In genomic region chr12:63862187-63863107, GRCh38 we compare ENCODE assay signal across 13 cellular contexts. TPM values are rescaled to one million over a fixed set of nuclear protein-coding genes. Genes with fewer than 3 reads are reported as not detected.
DNase-seq lines count a peak whose midpoint lies in the region; ATAC-seq, FAIRE-seq and TF ChIP-seq lines count a peak whose summit lies in the region.
"Had no signal": no experiment of that assay in that cellular context is flagged by ENCODE, and none has a peak within 500 bp of the region (broad histone marks: within the 10 kb centered on the region; RNA-seq: fewer than 3 reads in every experiment).

No MANE protein-coding gene starts in this region.

- no peak for TF ChIP-seq POLR2A in HepG2 (IDR thresholded peaks at IDR 0.05; ENCODE audit: insufficient read depth in 1 of 2, low read depth in 2 of 2, low read length in 2 of 2)

- no peaks in the 10 kb centered on the region for H4K20me1 ChIP-seq in HepG2 (ENCODE audit: insufficient read depth, low read length)

- H3K4me1 ChIP-seq in HepG2 (ENCODE audit: insufficient read depth, low read length): peaks cover 39% of the 10 kb centered on the region

- no peaks in the 10 kb centered on the region for H3K9me3 ChIP-seq in HepG2 (ENCODE audit: low read length)

- DNase-seq in SIG-M5 treated with dmso at 0.1 percent for 504 hours (lab: John Stamatoyannopoulos, UW; ENCODE audit: unreplicated experiment) (peak; percentile 60), SIG-M5 (lab: John Stamatoyannopoulos, UW) (no peak), T47D (ENCODE audit: low read depth in 1 of 2, low spot score in 1 of 2) (peak; percentile 40 to 96), HepG2 (ENCODE audit: low spot score) (peak; percentile 83), NCI-H748 (lab: John Stamatoyannopoulos, UW; ENCODE audit: unreplicated experiment) (no peak), glutamatergic neuron (no peak), NOMO-1 treated with DMSO at 0.1 percent for 48 hours (lab: John Stamatoyannopoulos, UW; ENCODE audit: unreplicated experiment) (no peak)
- no peak for DNase-seq in activated CD4-positive, alpha-beta T cell treated with anti-CD3 and anti-CD28 coated beads for 1 hour
- DNase-seq: dorsolateral prefrontal cortex, NCI-H2081, T-cell had no signal

- peak overlapping the region in 1 of 3 experiments; percentile 1; a peak in 1 of 6 replicates for H3K4me3 ChIP-seq in HepG2 (replicated peaks in 1 of 3; ENCODE audit: insufficient read depth in 1 of 3, low read depth in 2 of 3, low read length in 3 of 3)
- H3K4me3 ChIP-seq: dorsolateral prefrontal cortex had no signal

- peaks cover 2% of the 10 kb centered on the region for H3K9me3 Mint-ChIP-seq in glutamatergic neuron (ENCODE audit: unreplicated experiment)
- H3K9me3 Mint-ChIP-seq: activated T-helper 1 cell treated with anti-CD3 and anti-CD28 coated beads, Interleukin-12 subunit alpha, Interleukin-12 subunit beta, Interleukin-2, Interleukin-4 antibody, amounts not matched to agents 30 ng/mL and 10 ng/mL and 1 ng/mL, durations not matched to agents 14 hours and 24 hours and 36 hours; T-cell had no signal

- H3K27ac Mint-ChIP-seq in glutamatergic neuron (ENCODE audit: unreplicated experiment): no peak overlapping the region
- H3K27ac Mint-ChIP-seq: activated T-helper 1 cell treated with anti-CD3 and anti-CD28 coated beads, Interleukin-12 subunit alpha, Interleukin-12 subunit beta, Interleukin-2, Interleukin-4 antibody, amounts not matched to agents 30 ng/mL and 10 ng/mL and 1 ng/mL, durations not matched to agents 14 hours and 24 hours and 36 hours; T-cell had no signal

- in situ Hi-C loops in T47D (cut with HindIII; ENCODE audit: low pct_unique_long_range_greater_than_20kb, low sequenced_read_pairs): no loop called here
- in situ Hi-C loops in HepG2 (cut with HindIII; ENCODE audit: extremely low pct_ligation_motif_present, low pct_unique_long_range_greater_than_20kb): no loop called here

- no TSS peak for BruUV-seq in HepG2 (replicated peaks; lab: Mats Ljungman, UMichigan)

- H3K36me3 Mint-ChIP-seq in glutamatergic neuron (ENCODE audit: unreplicated experiment): no peaks in the 10 kb centered on the region
- H3K36me3 Mint-ChIP-seq: T-cell had no signal

- POLR2A ChIA-PET in HepG2 (lab: Yijun Ruan, JAX): interaction anchor here (0.7 to 2.9 kb wide), 3 partner anchors 27 to 104 kb away, joined by 3 to 11 read pairs (median 3); no protein-coding TSS in a partner anchor

- TF ChIP-seq CTCF in HepG2 (CRISPR knock-in tag; IDR thresholded peaks at IDR 0.05) (no peak), glutamatergic neuron (IDR thresholded peaks at IDR 0.05; ENCODE audit: partially characterized antibody, unreplicated experiment) (no peak)

- no peak for TF ChIP-seq RAD21 in HepG2 (CRISPR knock-in tag; IDR thresholded peaks at IDR 0.05)

- no peak overlapping the region for H3K9ac ChIP-seq in HepG2 (ENCODE audit: insufficient read depth, low read depth, low read length)

- intact Hi-C loops in HepG2 (cut with micrococcal nuclease; ENCODE audit: unreplicated experiment): no loop called here

- CTCF ChIA-PET in HepG2 (lab: Yijun Ruan, JAX; ENCODE audit: low intra/inter-chr PET ratio, low total read pairs): no interaction called here

- TF ChIP-seq EP300 in HepG2 (IDR thresholded peaks at IDR 0.05; ENCODE audit: low read depth in 2 of 2, low read length in 2 of 2) (no peak), HepG2 (CRISPR knock-in tag; IDR thresholded peaks at IDR 0.05; ENCODE audit: borderline replicate concordance) (peak; percentile 59; the same call in 1 of the 2 replicates)

- H3K27me3 Mint-ChIP-seq in glutamatergic neuron (ENCODE audit: unreplicated experiment): peaks cover 2% of the 10 kb centered on the region

- H3K27me3 ChIP-seq in HepG2 (ENCODE audit: control insufficient read depth in 1 of 2, insufficient read depth in 2 of 2, low read length in 2 of 2): no peaks in the 10 kb centered on the region
- H3K27me3 ChIP-seq: dorsolateral prefrontal cortex had no signal

- H3K4me2 ChIP-seq in HepG2 (ENCODE audit: low read depth, low read length): peak overlapping the region; percentile 36

- peaks cover 5% of the 10 kb centered on the region for H3K4me1 Mint-ChIP-seq in glutamatergic neuron (ENCODE audit: low read depth, unreplicated experiment)
- H3K4me1 Mint-ChIP-seq: T-cell had no signal

- ATAC-seq in HepG2: peak; percentile 86
- ATAC-seq: T-cell had no signal

- H3K36me3 ChIP-seq in HepG2 (replicated peaks in 1 of 2; ENCODE audit: control insufficient read depth in 1 of 2, insufficient read depth in 2 of 2, low read length in 2 of 2): no peaks in the 10 kb centered on the region

- peak; percentile 67 for FAIRE-seq in HepG2 (lab: Jason Lieb, UNC)
- FAIRE-seq: keratinocyte had no signal

- no peak overlapping the region for H3K4me3 Mint-ChIP-seq in glutamatergic neuron (ENCODE audit: unreplicated experiment)
- H3K4me3 Mint-ChIP-seq: activated T-helper 1 cell treated with anti-CD3 and anti-CD28 coated beads, Interleukin-12 subunit alpha, Interleukin-12 subunit beta, Interleukin-2, Interleukin-4 antibody, amounts not matched to agents 30 ng/mL and 10 ng/mL and 1 ng/mL, durations not matched to agents 14 hours and 24 hours and 36 hours; T-cell had no signal

- H2AFZ ChIP-seq in HepG2 (ENCODE audit: low read length): no peak overlapping the region

- H3K79me2 ChIP-seq in HepG2 (ENCODE audit: insufficient read depth, low read length): no peaks in the 10 kb centered on the region

- H3K27ac ChIP-seq in HepG2 (ENCODE audit: extremely low read length, insufficient read depth, low read length): peak overlapping the region; percentile 10
- H3K27ac ChIP-seq: dorsolateral prefrontal cortex had no signal

- WGBS in HepG2 (ENCODE audit: low lambda C conversion rate): 17% methylated on average over 7 of the region's 7 CpGs

TF ChIP-seq in HepG2, 621 proteins besides CTCF, POLR2A, EP300 and RAD21 (continues in another document):
- TF ChIP-seq SOX6 (IDR thresholded peaks at IDR 0.05) (no peak), SOX6 (CRISPR knock-in tag; IDR thresholded peaks at IDR 0.05) (peak; percentile 30; the same call in 1 of the 2 replicates), SMYD3 (CRISPR knock-in tag; IDR thresholded peaks at IDR 0.05) (no peak), ZMAT5 (CRISPR knock-in tag; IDR thresholded peaks at IDR 0.05; ENCODE audit: borderline replicate concordance, low read depth) (no peak), HDAC2 (CRISPR knock-in tag; IDR thresholded peaks at IDR 0.05) (peak; percentile 33), TEAD3 (CRISPR knock-in tag; optimal IDR thresholded peaks at IDR 0.05; ENCODE audit: borderline replicate concordance) (peak; percentile 83), ZNF256 (CRISPR knock-in tag; conservative IDR thresholded peaks at IDR 0.05) (no peak), CBX1 (IDR thresholded peaks at IDR 0.05; ENCODE audit: low read depth) (no peak), PHF21A (CRISPR knock-in tag; IDR thresholded peaks at IDR 0.05) (0 out of 2 replicates have a peak, but pooled peaks have one; percentile 14), POLR2G (IDR thresholded peaks at IDR 0.05; ENCODE audit: low read depth, low read length) (no peak), RARA (CRISPR knock-in tag; IDR thresholded peaks at IDR 0.05) (peak; percentile 42), FOXA3 (CRISPR knock-in tag; IDR thresholded peaks at IDR 0.05) (peak; percentile 13; the same call in 1 of the 2 replicates), MXI1 (IDR thresholded peaks at IDR 0.05; ENCODE audit: borderline replicate concordance, low read depth, low read length) (no peak)

RNA-seq across cellular contexts. Expression of gene SRGAP1, which starts 17.9 kb away (rescaled TPM):
- 1.6 and 1.8 TPM in 2 replicates for total RNA-seq in HepG2 (2016; rRNA removed; fragmentation: Illumina TruSeq; extraction: Trizol)
- 1.1 and 1.8 TPM in 2 replicates for total RNA-seq in HepG2 (2016; cell fraction: cytosol; rRNA removed; fragmentation: Illumina TruSeq; extraction: Trizol; ENCODE audit: low read depth)
- 1.2 and 2.0 TPM in 2 replicates for total RNA-seq in HepG2 (2016; cell fraction: insoluble cytoplasmic fraction; rRNA removed; fragmentation: Illumina TruSeq; extraction: Trizol)
- total RNA-seq in HepG2 (2016; cell fraction: membrane; rRNA removed; fragmentation: Illumina TruSeq; extraction: Trizol): 1.00 and 1.2 TPM in 2 replicates
- 4.3 and 5.0 TPM in 2 replicates for total RNA-seq in HepG2 (2016; cell fraction: nucleus; rRNA removed; fragmentation: Illumina TruSeq; extraction: Trizol)
- 3.1 and 3.4 TPM in 2 replicates for polyA plus RNA-seq in HepG2 (2011; rRNA removed)
- 1.2 and 1.7 TPM in 2 replicates for polyA plus RNA-seq in HepG2 (2011; cell fraction: cytosol; rRNA removed)
- 3.4 and 8.0 TPM in 2 replicates for polyA plus RNA-seq in HepG2 (2011; cell fraction: nucleus; rRNA removed)
- 0.42 and 0.83 TPM in 2 replicates for polyA plus RNA-seq in HepG2 (2012)
- polyA plus RNA-seq in HepG2 (2016; cell fraction: cytosol; fragmentation: Illumina TruSeq; extraction: Trizol; ENCODE audit: low read depth): 0.07 and 0.18 TPM in 2 replicates
- 1.2 and 1.5 TPM in 2 replicates for polyA plus RNA-seq in HepG2 (2016; cell fraction: insoluble cytoplasmic fraction; fragmentation: Illumina TruSeq; extraction: Trizol; ENCODE audit: low read depth)
- polyA plus RNA-seq in HepG2 (2016; cell fraction: membrane; fragmentation: Illumina TruSeq; extraction: Trizol; ENCODE audit: low read depth): 0.26 and 0.30 TPM in 2 replicates
- polyA plus RNA-seq in HepG2 (2016; cell fraction: nucleus; fragmentation: Illumina TruSeq; extraction: Trizol; ENCODE audit: insufficient read depth, low read depth): 2.9 and 3.1 TPM in 2 replicates
- polyA minus RNA-seq in HepG2 (2011; rRNA and poly(A)+ RNA removed; ENCODE audit: low replicate concordance): 10.5 and 17.4 TPM in 2 replicates
- polyA minus RNA-seq in HepG2 (2011; cell fraction: cytosol; rRNA and poly(A)+ RNA removed): 4.3 and 4.9 TPM in 2 replicates
- 24.1 and 26.9 TPM in 2 replicates for polyA minus RNA-seq in HepG2 (2011; cell fraction: nucleus; rRNA and poly(A)+ RNA removed)
- total RNA-seq in glutamatergic neuron (ENCODE audit: unreplicated experiment): 52.0 TPM

Comparison
In these comparisons a context has a peak if more than half of its experiments do, and no peak if none do; other contexts are left out.
1. DNase-seq: peak in SIG-M5 treated with dmso at 0.1 percent for 504 hours (single experiment), T47D (2 of 2) and HepG2 (single experiment); none in SIG-M5 (single experiment), activated CD4-positive, alpha-beta T cell treated with anti-CD3 and anti-CD28 coated beads for 1 hour (single experiment), NCI-H748 (single experiment), glutamatergic neuron (single experiment) and NOMO-1 treated with DMSO at 0.1 percent for 48 hours (single experiment).